Comparison of ENCODE assay signal across 8 cellular contexts in the genomic region with DNA sequence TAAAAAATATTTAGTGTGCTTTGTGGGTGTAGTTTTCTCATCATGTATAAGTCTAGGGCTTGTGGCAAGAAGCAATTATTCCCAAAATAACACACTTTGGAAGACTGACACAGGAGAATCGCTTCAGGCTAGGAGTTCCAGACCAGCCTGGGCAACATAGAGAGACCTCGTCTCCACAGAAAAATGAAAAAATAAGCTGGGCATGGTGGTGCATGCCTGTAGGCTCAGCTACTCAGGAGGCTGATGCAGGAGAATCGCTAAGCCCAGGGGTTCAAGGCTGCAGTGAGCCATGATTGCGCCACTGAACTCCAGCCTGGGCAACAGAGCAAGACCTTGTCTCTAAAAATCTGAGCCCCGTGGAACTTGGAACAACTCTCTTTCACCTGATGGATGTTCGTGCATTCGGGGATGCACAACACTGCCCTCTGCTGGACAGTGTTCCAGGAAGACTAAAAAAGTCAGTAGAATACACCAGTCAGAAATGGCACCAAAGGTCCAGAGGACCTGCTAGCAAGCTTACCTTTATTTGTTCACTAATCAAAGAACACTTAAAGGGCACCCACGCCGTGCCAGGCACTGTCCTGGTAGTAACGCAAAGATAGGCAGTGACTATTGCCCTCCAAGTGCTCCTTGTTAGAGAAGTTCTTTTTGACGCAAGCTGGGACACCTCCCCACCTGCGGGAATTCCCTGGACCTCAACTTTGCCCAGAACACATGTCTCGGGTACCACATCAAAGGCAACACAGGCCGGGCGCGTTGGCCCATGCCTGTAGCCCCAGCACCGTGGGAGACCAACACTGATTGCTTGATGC.
DNase-seq lines count a peak whose midpoint lies in the region; ATAC-seq and TF ChIP-seq lines count a peak whose summit lies in the region.

No MANE protein-coding gene starts in this region.

- no peak overlapping the region for H3K27ac Mint-ChIP-seq in osteocyte (ENCODE audit: unreplicated experiment)

- DNase-seq in DMS53 (lab: John Stamatoyannopoulos, UW) (peak; percentile 79), NOMO-1 treated with DMSO at 0.1 percent for 48 hours (lab: John Stamatoyannopoulos, UW; ENCODE audit: unreplicated experiment) (peak; percentile 41), germinal center (ENCODE audit: low spot score) (peak; percentile 40), osteocyte (ENCODE audit: extremely low spot score, unreplicated experiment) (peak; percentile 82)
- peak; percentile 22 for DNase-seq in activated T-cell treated with anti-CD3 and anti-CD28 coated beads, Interleukin-2, amount 50 U/mL, for 4 hours

- no peaks in the 10 kb centered on the region for H3K4me1 Mint-ChIP-seq in activated T-cell treated with anti-CD3 and anti-CD28 coated beads, Interleukin-2, amount 50 U/mL, for 4 hours (ENCODE audit: low read depth)
- H3K4me1 Mint-ChIP-seq in osteocyte (ENCODE audit: unreplicated experiment): no peaks in the 10 kb centered on the region

- H3K9me3 Mint-ChIP-seq in activated T-cell treated with anti-CD3 and anti-CD28 coated beads, Interleukin-2, amount 50 U/mL, for 4 hours: peaks cover 16% of the 10 kb centered on the region
- H3K9me3 Mint-ChIP-seq in osteocyte (ENCODE audit: unreplicated experiment): peaks cover 12% of the 10 kb centered on the region

- H3K36me3 Mint-ChIP-seq in activated T-cell treated with anti-CD3 and anti-CD28 coated beads, Interleukin-2, amount 50 U/mL, for 4 hours (ENCODE audit: insufficient read depth): no peaks in the 10 kb centered on the region
- no peaks in the 10 kb centered on the region for H3K36me3 Mint-ChIP-seq in osteocyte (ENCODE audit: unreplicated experiment)

- TF ChIP-seq CTCF in osteocyte (IDR thresholded peaks at IDR 0.05): peak; percentile 68

- H3K4me3 Mint-ChIP-seq in activated T-cell treated with anti-CD3 and anti-CD28 coated beads, Interleukin-2, amount 50 U/mL, for 4 hours: no peak overlapping the region
- H3K4me3 Mint-ChIP-seq in osteocyte (ENCODE audit: unreplicated experiment): no peak overlapping the region

- H3K27me3 Mint-ChIP-seq in activated T-cell treated with anti-CD3 and anti-CD28 coated beads, Interleukin-2, amount 50 U/mL, for 4 hours (ENCODE audit: low read depth): peaks cover 6% of the 10 kb centered on the region
- H3K27me3 Mint-ChIP-seq in osteocyte (ENCODE audit: unreplicated experiment): no peaks in the 10 kb centered on the region

- ATAC-seq in HG03432 (IDR thresholded peaks at IDR 0.05; ENCODE audit: unreplicated experiment) (peak; percentile 60), HG02840 (IDR thresholded peaks at IDR 0.05; ENCODE audit: low FRiP score, unreplicated experiment) (no peak), GM19467 (IDR thresholded peaks at IDR 0.05; ENCODE audit: unreplicated experiment) (no peak)
- ATAC-seq in activated T-cell treated with anti-CD3 and anti-CD28 coated beads, Interleukin-2, amount 50 U/mL, for 4 hours: no peak

Comparison
In these comparisons a context has a peak if more than half of its experiments do, and no peak if none do; other contexts are left out.
1. DNase-seq: peak in every context shown above with its lines; median percentile 82 in osteocyte; 79 in DMS53; 41 in NOMO-1 treated with DMSO at 0.1 percent for 48 hours; 40 in germinal center; 22 in activated T-cell treated with anti-CD3 and anti-CD28 coated beads, Interleukin-2, amount 50 U/mL, for 4 hours.